ENCODE assay signal across 9 cellular contexts in the genomic region with DNA sequence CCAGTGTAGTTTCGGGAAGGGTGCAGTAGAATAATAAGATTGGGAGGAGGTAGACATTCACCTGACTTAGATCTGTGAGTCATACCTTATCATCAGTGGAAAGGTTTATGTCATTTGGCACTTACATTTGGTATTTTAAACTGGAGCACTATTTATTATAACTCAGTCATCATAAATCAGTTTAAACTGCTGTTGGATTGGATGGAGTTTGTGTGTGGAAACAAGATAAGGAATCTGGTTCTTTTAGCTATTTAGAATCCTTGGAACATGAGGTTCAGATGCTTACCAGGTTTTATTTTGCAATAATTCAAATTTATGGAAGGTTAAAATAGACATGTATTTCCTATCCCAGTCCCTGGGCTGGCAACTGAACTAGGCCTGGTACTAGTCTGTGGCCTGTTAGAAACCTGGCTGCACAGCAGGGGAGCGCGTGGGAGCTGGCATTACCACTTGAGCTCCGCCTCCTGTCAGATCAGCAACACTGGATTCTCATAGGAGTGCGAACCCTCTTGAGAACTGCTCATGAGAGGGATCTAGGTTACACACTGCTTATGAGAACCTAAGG. TPM values are rescaled to one million over a fixed set of nuclear protein-coding genes. Genes with fewer than 3 reads are reported as not detected.
DNase-seq lines count a peak whose midpoint lies in the region; ATAC-seq, FAIRE-seq and TF ChIP-seq lines count a peak whose summit lies in the region.
"Had no signal": no experiment of that assay in that cellular context is flagged by ENCODE, and none has a peak within 500 bp of the region (broad histone marks: within the 10 kb centered on the region; RNA-seq: fewer than 3 reads in every experiment).

No MANE protein-coding gene starts in this region.

- FAIRE-seq in islet of Langerhans (lab: Jason Lieb, UNC), result peak; percentile 86

- no peak overlapping the region for H3K4me3 ChIP-seq in upper lobe of right lung

- DNase-seq in activated naive CD4-positive, alpha-beta T cell treated with anti-CD3 and anti-CD28 coated beads, Interleukin-2, amount 50 U/mL, for 16 hours, result peak; percentile 31
- DNase-seq in activated naive CD4-positive, alpha-beta T cell (lab: John Stamatoyannopoulos, UW), result no peak
- DNase-seq in activated T-cell treated with anti-CD3 and anti-CD28 coated beads, Interleukin-2, amount 50 U/mL, for 48 hours, result peak; percentile 26 to 37
- DNase-seq in upper lobe of right lung (peak; percentile 69), HuH-7.5 (ENCODE audit: low spot score) (no peak), mesenteric fat pad (ENCODE audit: low spot score) (no peak), activated gamma-delta T cell (lab: John Stamatoyannopoulos, UW) (no peak)
- DNase-seq: Karpas-422 had no signal

- H3K9me3 ChIP-seq in upper lobe of right lung, result no peaks in the 10 kb centered on the region

- intact Hi-C loops in upper lobe of right lung (cut with DNase I), result no loop called here

- no peaks in the 10 kb centered on the region for H3K27me3 ChIP-seq in upper lobe of right lung

- no peaks in the 10 kb centered on the region for H3K36me3 ChIP-seq in upper lobe of right lung

- ATAC-seq in upper lobe of right lung, result peak; percentile 89

- H3K27ac ChIP-seq in upper lobe of right lung, result no peak overlapping the region

- H3K4me1 ChIP-seq in upper lobe of right lung, result peaks cover 7% of the 10 kb centered on the region

- no peak for TF ChIP-seq CTCF in upper lobe of right lung (IDR thresholded peaks at IDR 0.05)

RNA-seq across cellular contexts. Expression of a gene that starts 34.5 kb away (rescaled TPM):
- total RNA-seq in upper lobe of right lung, result 79.5 TPM
- 84.0 TPM for total RNA-seq in mesenteric fat pad

RNA-seq across cellular contexts. Expression of a gene that starts 58.9 kb away (rescaled TPM):
- total RNA-seq in upper lobe of right lung (31.7 TPM), mesenteric fat pad (147 TPM)

Comparison
In these comparisons a context has a peak if more than half of its experiments do, and no peak if none do; other contexts are left out.
1. DNase-seq: peak in activated naive CD4-positive, alpha-beta T cell treated with anti-CD3 and anti-CD28 coated beads, Interleukin-2, amount 50 U/mL, for 16 hours (single experiment), activated T-cell treated with anti-CD3 and anti-CD28 coated beads, Interleukin-2, amount 50 U/mL, for 48 hours (2 of 2) and upper lobe of right lung (single experiment); none in activated naive CD4-positive, alpha-beta T cell (0 of 4), HuH-7.5 (single experiment), mesenteric fat pad (single experiment) and activated gamma-delta T cell (single experiment).